9 cellular contexts compared by ENCODE assay signal in the genomic region with DNA sequence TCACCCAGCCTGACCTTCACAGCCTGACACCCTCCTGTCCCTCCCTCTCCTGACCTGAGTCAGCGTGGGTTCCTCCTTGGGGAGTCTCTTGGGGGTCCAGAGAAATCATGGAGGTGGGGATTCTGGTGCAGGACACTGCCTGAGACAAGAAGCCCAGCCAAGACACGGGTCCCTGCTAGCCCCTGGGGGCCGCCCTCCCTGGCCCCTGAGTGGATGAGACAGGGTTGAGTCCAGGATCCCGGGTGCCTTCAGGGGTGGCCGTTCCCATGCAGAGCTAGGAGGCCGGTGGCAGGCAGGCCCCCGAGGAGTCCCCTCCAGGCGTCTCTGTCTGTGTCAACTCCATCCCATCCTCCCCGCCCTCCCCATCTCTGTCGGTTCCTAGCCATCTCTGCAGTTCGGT. TPM values are rescaled to one million over a fixed set of nuclear protein-coding genes. Genes with fewer than 3 reads are reported as not detected.
DNase-seq lines count a peak whose midpoint lies in the region; ATAC-seq and TF ChIP-seq lines count a peak whose summit lies in the region.
"Had no signal": no experiment of that assay in that cellular context is flagged by ENCODE, and none has a peak within 500 bp of the region (broad histone marks: within the 10 kb centered on the region; RNA-seq: fewer than 3 reads in every experiment).

No MANE protein-coding gene starts in this region.

- H3K36me3 Mint-ChIP-seq in natural killer cell treated with Interleukin-12 subunit alpha and Interleukin-12 subunit beta and Interleukin-15 and Interleukin-18, amount 100 ng/mL, for 72 hours = no peaks in the 10 kb centered on the region

- no peaks in the 10 kb centered on the region for H3K9me3 Mint-ChIP-seq in natural killer cell treated with Interleukin-12 subunit alpha and Interleukin-12 subunit beta and Interleukin-15 and Interleukin-18, amount 100 ng/mL, for 72 hours

- TF ChIP-seq POLR2A in vagina (IDR thresholded peaks at IDR 0.05) = no peak

- no peaks in the 10 kb centered on the region for H3K27me3 ChIP-seq in BLaER1 treated with 17β-estradiol and CSF1 and Interleukin-3, amounts not matched to agents 10 nM and 100 nM
- H3K27me3 ChIP-seq in vagina = no peaks in the 10 kb centered on the region
- H3K27me3 ChIP-seq: right lobe of liver had no signal

- no peaks in the 10 kb centered on the region for H3K9me3 ChIP-seq in BLaER1 treated with 17β-estradiol and CSF1 and Interleukin-3, amounts not matched to agents 10 nM and 100 nM (replicated peaks in 1 of 11)
- H3K9me3 ChIP-seq in vagina = no peaks in the 10 kb centered on the region
- H3K9me3 ChIP-seq: right lobe of liver had no signal

- H3K4me1 Mint-ChIP-seq in natural killer cell treated with Interleukin-12 subunit alpha and Interleukin-12 subunit beta and Interleukin-15 and Interleukin-18, amount 100 ng/mL, for 72 hours (ENCODE audit: low read depth in 2 of 2) = peaks cover 25 to 38% of the 10 kb centered on the region in 2 donors

- H3K9ac ChIP-seq in BLaER1 treated with 17β-estradiol and CSF1 and Interleukin-3, amounts not matched to agents 10 nM and 100 nM = peak overlapping the region; percentile 79 to 92 (median 87); a peak in 20 of 22 replicates

- peak overlapping the region; percentile 75 to 97 (median 90); a peak in 17 of 20 replicates for H3K4me3 ChIP-seq in BLaER1 treated with 17β-estradiol and CSF1 and Interleukin-3, amounts not matched to agents 10 nM and 100 nM
- H3K4me3 ChIP-seq in LNCaP clone FGC (ENCODE audit: low read depth, low read length) (peak overlapping the region; percentile 66), cardiac fibroblast (replicated peaks in 1 of 2; ENCODE audit: low read depth in 2 of 2, low read length in 2 of 2) (peak overlapping the region; percentile 17 to 92), vagina (no peak overlapping the region)

- intact Hi-C loops in vagina (cut with DNase I) = no loop called here

- H3K36me3 ChIP-seq in BLaER1 treated with 17β-estradiol and CSF1 and Interleukin-3, amounts not matched to agents 10 nM and 100 nM = peaks cover 9 to 37% (median 23%) of the 10 kb centered on the region in 11 experiments
- H3K36me3 ChIP-seq in vagina = peaks cover 0 to 16% of the 10 kb centered on the region in 2 donors

- H3K4me3 Mint-ChIP-seq in natural killer cell treated with Interleukin-12 subunit alpha and Interleukin-12 subunit beta and Interleukin-15 and Interleukin-18, amount 100 ng/mL, for 72 hours = peak overlapping the region; percentile 94

- peak overlapping the region; percentile 90 to 100 (median 99) for H3K4me2 ChIP-seq in BLaER1 treated with 17β-estradiol and CSF1 and Interleukin-3, amounts not matched to agents 10 nM and 100 nM

- peaks cover 61 to 63% (median 63%) of the 10 kb centered on the region in 11 experiments for H4K20me1 ChIP-seq in BLaER1 treated with 17β-estradiol and CSF1 and Interleukin-3, amounts not matched to agents 10 nM and 100 nM

- H3K27me3 Mint-ChIP-seq in natural killer cell treated with Interleukin-12 subunit alpha and Interleukin-12 subunit beta and Interleukin-15 and Interleukin-18, amount 100 ng/mL, for 72 hours = no peaks in the 10 kb centered on the region

- DNase-seq in LNCaP clone FGC (ENCODE audit: low read depth) (no peak), cardiac fibroblast (ENCODE audit: low read depth in 2 of 2) (no peak), vagina (ENCODE audit: extremely low spot score in 2 of 2) (no peak), Kasumi-1 (lab: John Stamatoyannopoulos, UW) (no peak), NCI-H1436 (lab: John Stamatoyannopoulos, UW) (no peak)
- DNase-seq in natural killer cell treated with Interleukin-12 subunit alpha and Interleukin-12 subunit beta and Interleukin-15 and Interleukin-18, amount 100 ng/mL, for 72 hours (ENCODE audit: low spot score) = no peak

- peak overlapping the region in 1 of 11 experiments; percentile 83; a peak in 3 of 22 replicates for H3K27ac ChIP-seq in BLaER1 treated with 17β-estradiol and CSF1 and Interleukin-3, amounts not matched to agents 10 nM and 100 nM
- no peak overlapping the region for H3K27ac ChIP-seq in vagina
- H3K27ac ChIP-seq: right lobe of liver had no signal

- no peak for TF ChIP-seq CTCF in LNCaP clone FGC (IDR thresholded peaks at IDR 0.05; ENCODE audit: control insufficient read depth, extremely low read depth, insufficient read depth)
- no peak for TF ChIP-seq CTCF in cardiac fibroblast (IDR thresholded peaks at IDR 0.05; ENCODE audit: low read depth, low read length)
- no peak for TF ChIP-seq CTCF in vagina (IDR thresholded peaks at IDR 0.05)

- peaks cover 47 to 75% (median 73%) of the 10 kb centered on the region in 10 experiments for H3K4me1 ChIP-seq in BLaER1 treated with 17β-estradiol and CSF1 and Interleukin-3, amounts not matched to agents 10 nM and 100 nM
- H3K4me1 ChIP-seq in vagina = peaks cover 61% of the 10 kb centered on the region

- ATAC-seq in natural killer cell treated with Interleukin-12 subunit alpha and Interleukin-12 subunit beta and Interleukin-15 and Interleukin-18, amount 100 ng/mL, for 72 hours = no peak
- no peak for ATAC-seq in GM18519 (IDR thresholded peaks at IDR 0.05; ENCODE audit: low FRiP score, unreplicated experiment)
- ATAC-seq: right lobe of liver had no signal

- H3K27ac Mint-ChIP-seq in natural killer cell treated with Interleukin-12 subunit alpha and Interleukin-12 subunit beta and Interleukin-15 and Interleukin-18, amount 100 ng/mL, for 72 hours = peak overlapping the region; percentile 87 to 96

RNA-seq across cellular contexts. Expression of gene MAP2K7, which starts 1.6 kb away (rescaled TPM):
- total RNA-seq in natural killer cell treated with Interleukin-12 subunit alpha and Interleukin-12 subunit beta and Interleukin-15 and Interleukin-18, amount 100 ng/mL, for 72 hours = 10 to 100 TPM; 45.2 to 47.1 TPM
- 26.8 TPM for total RNA-seq in vagina

RNA-seq across cellular contexts. Expression of gene TGFBR3L, which starts 9.3 kb away (rescaled TPM):
- 1 to 10 TPM; 4.7 to 5.6 TPM for total RNA-seq in natural killer cell treated with Interleukin-12 subunit alpha and Interleukin-12 subunit beta and Interleukin-15 and Interleukin-18, amount 100 ng/mL, for 72 hours
- 1.5 TPM for total RNA-seq in vagina

RNA-seq across cellular contexts. Expression of gene SNAPC2, which starts 14.8 kb away (rescaled TPM):
- 10 to 100 TPM; 25.4 to 48.6 TPM for total RNA-seq in natural killer cell treated with Interleukin-12 subunit alpha and Interleukin-12 subunit beta and Interleukin-15 and Interleukin-18, amount 100 ng/mL, for 72 hours
- total RNA-seq in vagina = 17.4 TPM

RNA-seq across cellular contexts. Expression of gene LRRC8E, which starts 17.0 kb away (rescaled TPM):
- not detected for total RNA-seq in natural killer cell treated with Interleukin-12 subunit alpha and Interleukin-12 subunit beta and Interleukin-15 and Interleukin-18, amount 100 ng/mL, for 72 hours
- total RNA-seq in vagina = 6.6 TPM

RNA-seq across cellular contexts. Expression of gene CTXN1, which starts 20.6 kb away (rescaled TPM):
- total RNA-seq in natural killer cell treated with Interleukin-12 subunit alpha and Interleukin-12 subunit beta and Interleukin-15 and Interleukin-18, amount 100 ng/mL, for 72 hours = under 1 TPM in 1 of 2 donors, not detected in 1; 0.33 TPM
- total RNA-seq in vagina = 14.2 TPM

Comparison
In these comparisons a context has a peak if more than half of its experiments do, and no peak if none do; other contexts are left out.
1. H3K4me3 ChIP-seq: peak in BLaER1 treated with 17β-estradiol and CSF1 and Interleukin-3, amounts not matched to agents 10 nM and 100 nM (10 of 10), LNCaP clone FGC (single experiment) and cardiac fibroblast (2 of 2); none in vagina (0 of 2).